Comparison of ENCODE assay signal across 8 cellular contexts in the genomic region with DNA sequence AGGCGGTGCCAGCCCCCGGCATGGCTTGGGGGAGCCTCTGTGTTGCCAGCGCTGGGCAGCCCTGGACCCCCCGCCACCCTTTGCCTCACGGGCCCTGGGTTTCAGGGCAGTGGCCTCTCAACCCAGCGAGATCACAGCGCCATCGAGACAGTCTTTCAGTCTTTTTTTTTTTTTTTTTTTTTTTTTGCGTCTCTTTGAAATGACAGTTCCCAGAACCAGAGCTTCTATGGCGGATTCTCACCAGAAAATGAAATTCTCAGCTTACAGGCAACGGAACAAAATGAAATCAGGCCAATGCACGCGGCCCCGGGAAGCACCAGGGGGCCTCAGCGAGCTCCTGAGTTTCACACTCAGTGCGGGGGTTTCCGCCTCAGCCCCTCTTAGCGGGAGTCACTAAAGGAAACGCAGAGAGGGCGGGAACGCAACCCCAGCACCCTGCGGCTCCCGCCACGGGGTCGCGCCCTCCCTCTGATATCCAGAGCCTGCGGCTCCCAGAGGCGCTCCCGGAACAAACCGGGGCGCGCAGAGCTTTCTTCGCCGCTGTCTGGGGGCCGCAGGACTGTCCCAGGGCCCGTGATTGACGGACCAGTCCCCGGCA.
DNase-seq lines count a peak whose midpoint lies in the region; ATAC-seq lines count a peak whose summit lies in the region.

No MANE protein-coding gene starts in this region.

- H3K9me3 Mint-ChIP-seq in memory B cell: no peaks in the 10 kb centered on the region

- ATAC-seq in GM21529 (IDR thresholded peaks at IDR 0.05; ENCODE audit: unreplicated experiment) (peak; percentile 49), memory B cell (ENCODE audit: low read depth) (peak; percentile 87), GM18517 (IDR thresholded peaks at IDR 0.05; ENCODE audit: unreplicated experiment) (no peak)

- peaks cover 34% of the 10 kb centered on the region for H3K4me1 ChIP-seq in effector memory CD4-positive, alpha-beta T cell (ENCODE audit: control insufficient read depth, insufficient read depth, low read length, poor library complexity, severe bottlenecking)

- no peaks in the 10 kb centered on the region for H3K36me3 ChIP-seq in effector memory CD4-positive, alpha-beta T cell (ENCODE audit: control insufficient read depth, insufficient read depth, low read length)

- no peak overlapping the region for H3K27ac Mint-ChIP-seq in memory B cell

- H3K27me3 Mint-ChIP-seq in memory B cell: peaks cover 10% of the 10 kb centered on the region

- H3K4me3 Mint-ChIP-seq in memory B cell: peak overlapping the region; percentile 79

- DNase-seq in AG08396 (ENCODE audit: low spot score) (peak; percentile 90), NCI-H345 (lab: John Stamatoyannopoulos, UW) (peak; percentile 36), memory B cell (ENCODE audit: low spot score in 2 of 2) (peak; percentile 55 to 62)
- peak; percentile 95 for DNase-seq in activated CD8-positive, alpha-beta memory T cell treated with anti-CD3 and anti-CD28 coated beads for 24 hours
- DNase-seq in effector memory CD4-positive, alpha-beta T cell: peak; percentile 53 to 57 (median 55)
- DNase-seq in stimulated activated CD8-positive, alpha-beta memory T cell treated with anti-CD3 and anti-CD28 coated beads, Interleukin-12 subunit alpha, Interleukin-12 subunit beta, amount 100 ng/mL, for 1 hour (ENCODE audit: low read depth): peak; percentile 76

- no peaks in the 10 kb centered on the region for H3K36me3 Mint-ChIP-seq in memory B cell

- H3K27ac ChIP-seq in effector memory CD4-positive, alpha-beta T cell (ENCODE audit: insufficient read depth, low read length, poor library complexity, severe bottlenecking): peak overlapping the region; percentile 30

- peak overlapping the region; percentile 58 for H3K4me3 ChIP-seq in effector memory CD4-positive, alpha-beta T cell (ENCODE audit: insufficient read depth, low read depth, low read length, poor library complexity, severe bottlenecking)

- peaks cover 36% of the 10 kb centered on the region for H3K27me3 ChIP-seq in effector memory CD4-positive, alpha-beta T cell (replicated peaks; ENCODE audit: control insufficient read depth, insufficient read depth, low read length, poor library complexity, severe bottlenecking)

- H3K4me1 Mint-ChIP-seq in memory B cell: peaks cover 3% of the 10 kb centered on the region

- H3K9me3 ChIP-seq in effector memory CD4-positive, alpha-beta T cell (ENCODE audit: control insufficient read depth, low read length): no peaks in the 10 kb centered on the region

Comparison
In these comparisons a context has a peak if more than half of its experiments do, and no peak if none do; other contexts are left out.
1. DNase-seq: peak in every context shown above with its lines; median percentile 95 in activated CD8-positive, alpha-beta memory T cell treated with anti-CD3 and anti-CD28 coated beads for 24 hours; 90 in AG08396; 76 in stimulated activated CD8-positive, alpha-beta memory T cell treated with anti-CD3 and anti-CD28 coated beads, Interleukin-12 subunit alpha, Interleukin-12 subunit beta, amount 100 ng/mL, for 1 hour; 58 in memory B cell; 55 in effector memory CD4-positive, alpha-beta T cell; 36 in NCI-H345.